ENCODE assay signal across 7 cellular contexts in the genomic region with DNA sequence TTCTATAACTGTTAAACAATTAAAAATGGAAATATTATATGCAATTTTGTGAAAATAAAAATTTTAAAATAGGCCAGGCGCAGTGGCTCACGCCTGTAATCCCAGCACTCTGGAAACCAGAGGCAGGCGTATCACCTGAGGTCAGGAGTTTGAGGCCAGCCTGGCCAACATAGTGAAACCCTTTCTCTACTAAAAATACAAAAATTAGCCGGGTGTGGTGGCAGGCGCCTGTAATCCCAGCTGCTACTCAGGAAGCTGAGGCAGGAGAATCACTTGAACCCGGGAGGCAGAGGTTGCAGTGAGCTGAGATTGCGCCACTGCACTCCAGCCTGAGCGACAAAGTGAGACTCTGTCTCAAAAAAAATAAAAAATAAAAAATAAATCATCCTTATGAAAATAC. TPM values are rescaled to one million over a fixed set of nuclear protein-coding genes. Genes with fewer than 3 reads are reported as not detected.
DNase-seq lines count a peak whose midpoint lies in the region; ATAC-seq and TF ChIP-seq lines count a peak whose summit lies in the region.
"Not testable (repeated sequence)": the region's sequence is repeated elsewhere in the genome, so short reads cannot be mapped to it uniquely, and the experiment has no call there.

No MANE protein-coding gene starts in this region.

- H3K9me3 ChIP-seq in OCI-LY7 (ENCODE audit: low read length); heart left ventricle; muscle layer of colon (ENCODE audit: low read length); skeletal muscle tissue (ENCODE audit: control insufficient read depth in 3 of 3, low read length in 3 of 3): not testable (repeated sequence)

- H3K27ac Mint-ChIP-seq in activated T-cell treated with anti-CD3 and anti-CD28 coated beads, Interleukin-2, amount 50 U/mL, for 24 hours = not testable (repeated sequence)
- H3K27ac Mint-ChIP-seq in chondrocyte (ENCODE audit: unreplicated experiment) = peak overlapping the region; percentile 98

- not testable (repeated sequence) for H3K36me3 ChIP-seq in GM06990 (ENCODE audit: control insufficient read depth, insufficient read depth, low read length); heart left ventricle; muscle layer of colon (ENCODE audit: insufficient read depth, low read length); skeletal muscle tissue (ENCODE audit: control insufficient read depth in 3 of 3, insufficient read depth in 3 of 3, low read length in 3 of 3)
- peaks cover 25% of the 10 kb centered on the region; the same call in 1 of the 2 replicates for H3K36me3 ChIP-seq in OCI-LY7 (ENCODE audit: insufficient read depth, low read length)

- CTCF ChIA-PET in OCI-LY7 (lab: Charles Lee; ENCODE audit: unreplicated experiment) = interaction anchor here (2.0 kb wide), 1 partner anchor 32 kb away, joined by 7 read pairs; no protein-coding TSS in a partner anchor

- H3K4me3 Mint-ChIP-seq in activated T-cell treated with anti-CD3 and anti-CD28 coated beads, Interleukin-2, amount 50 U/mL, for 24 hours = peak overlapping the region; percentile 92
- H3K4me3 Mint-ChIP-seq in chondrocyte (ENCODE audit: unreplicated experiment) = peak overlapping the region; percentile 73

- not testable (repeated sequence) for H3K9me2 ChIP-seq in OCI-LY7 (ENCODE audit: insufficient read depth, low read length)

- ATAC-seq in heart left ventricle = not testable (repeated sequence)

- H3K4me1 ChIP-seq in OCI-LY7 (ENCODE audit: insufficient read depth, low read length, poor library complexity, severe bottlenecking) (peaks cover 56% of the 10 kb centered on the region), heart left ventricle (peaks cover 0 to 31% (median 18%) of the 10 kb centered on the region in 12 donors), muscle layer of colon (ENCODE audit: insufficient read depth, low read length) (peaks cover 17% of the 10 kb centered on the region), skeletal muscle tissue (ENCODE audit: control insufficient read depth in 3 of 3, insufficient read depth in 3 of 3, low read length in 3 of 3) (peaks cover 3 to 26% (median 17%) of the 10 kb centered on the region in 3 donors)

- H3K36me3 Mint-ChIP-seq in activated T-cell treated with anti-CD3 and anti-CD28 coated beads, Interleukin-2, amount 50 U/mL, for 24 hours (ENCODE audit: low read depth) = peaks cover 37% of the 10 kb centered on the region
- H3K36me3 Mint-ChIP-seq in chondrocyte (ENCODE audit: low read depth) = not testable (repeated sequence)

- not testable (repeated sequence) for TF ChIP-seq POLR2A in heart left ventricle (IDR thresholded peaks at IDR 0.05)

- not testable (repeated sequence) for DNase-seq in GM06990 (ENCODE audit: extremely low read depth, insufficient read length); OCI-LY7 (ENCODE audit: low spot score); activated T-cell treated with anti-CD3 and anti-CD28 coated beads, Interleukin-2, amount 50 U/mL, for 24 hours; chondrocyte (ENCODE audit: low spot score); heart left ventricle

- H3K4me3 ChIP-seq in GM06990 (replicated peaks; ENCODE audit: low read depth, low read length) (peak overlapping the region; percentile 85), OCI-LY7 (ENCODE audit: low read depth, low read length, poor library complexity, severe bottlenecking) (peak overlapping the region; percentile 88), heart left ventricle (peak overlapping the region in 11 of 12 donors; percentile 54 to 86 (median 78)), muscle layer of colon (ENCODE audit: low read depth in 1 of 2, low read length in 2 of 2) (peak overlapping the region in 1 of 2 donors; percentile 73), skeletal muscle tissue (ENCODE audit: low read length in 3 of 3) (peak overlapping the region in 1 of 3 donors; percentile 89)

- H3K4me1 Mint-ChIP-seq in activated T-cell treated with anti-CD3 and anti-CD28 coated beads, Interleukin-2, amount 50 U/mL, for 24 hours (ENCODE audit: low read depth) = peaks cover 37% of the 10 kb centered on the region
- peaks cover 40% of the 10 kb centered on the region for H3K4me1 Mint-ChIP-seq in chondrocyte (ENCODE audit: low read depth)

- peak overlapping the region; percentile 83 for H3K4me2 ChIP-seq in OCI-LY7 (ENCODE audit: low read length)

- not testable (repeated sequence) for H3K27me3 ChIP-seq in GM06990 (replicated peaks; ENCODE audit: control insufficient read depth, insufficient read depth, low read length); heart left ventricle; muscle layer of colon (ENCODE audit: control insufficient read depth in 1 of 2, insufficient read depth in 2 of 2, low read length in 2 of 2); skeletal muscle tissue (ENCODE audit: control insufficient read depth in 3 of 3, insufficient read depth in 3 of 3, low read length in 3 of 3)

- peaks cover 27% of the 10 kb centered on the region for H3K79me2 ChIP-seq in OCI-LY7 (ENCODE audit: insufficient read depth, low read depth, low read length)

- H2AFZ ChIP-seq in OCI-LY7 (ENCODE audit: low read length) = peak overlapping the region; percentile 82

- not testable (repeated sequence) for TF ChIP-seq CTCF in GM06990 (IDR thresholded peaks at IDR 0.05; ENCODE audit: insufficient read depth, low read length, poor library complexity, severe bottlenecking); OCI-LY7 (conservative IDR thresholded peaks at IDR 0.05; ENCODE audit: low read length); chondrocyte (IDR thresholded peaks at IDR 0.05); heart left ventricle (IDR thresholded peaks at IDR 0.05)

- H3K9ac ChIP-seq in muscle layer of colon (ENCODE audit: low read length) (peak overlapping the region; percentile 85), skeletal muscle tissue (ENCODE audit: low read depth in 1 of 3, low read length in 3 of 3) (peak overlapping the region in 2 of 3 donors; percentile 80 to 98)

- H3K27ac ChIP-seq in OCI-LY7 (ENCODE audit: low read depth, low read length, poor library complexity, severe bottlenecking) = peak overlapping the region; percentile 94
- H3K27ac ChIP-seq in heart left ventricle = peak overlapping the region; percentile 96 to 100 (median 98)
- H3K27ac ChIP-seq in muscle layer of colon (ENCODE audit: low read depth, low read length) = peak overlapping the region; percentile 93
- peak overlapping the region; percentile 97 for H3K27ac ChIP-seq in skeletal muscle tissue (ENCODE audit: low read depth, low read length)

- intact Hi-C loops in OCI-LY7 (cut with micrococcal nuclease; ENCODE audit: unreplicated experiment) (loop anchor here (10.0 kb wide), 1 partner anchor 972 kb away; no protein-coding TSS in a partner anchor), heart left ventricle (cut with DNase I) (loop anchor here in 8 of 10 donors (2.0 to 10.0 kb wide), 4 partner anchors 36 to 1578 kb away; partner anchors contain the start of genes CEP170 (in 1 of the 8) and SDCCAG8 (in 1 of the 8))

- POLR2A ChIA-PET in OCI-LY7 (lab: Charles Lee) = interaction anchor here (1.3 to 5.8 kb wide), 6 partner anchors 15 to 209 kb away, joined by 3 to 83 read pairs (median 6); partner anchors contain the start of gene HNRNPU

- H4K20me1 ChIP-seq in OCI-LY7 (ENCODE audit: insufficient read depth, low read length) = not testable (repeated sequence)

- H3K9me3 Mint-ChIP-seq in activated T-cell treated with anti-CD3 and anti-CD28 coated beads, Interleukin-2, amount 50 U/mL, for 24 hours; chondrocyte (ENCODE audit: low read depth): not testable (repeated sequence)

- 47 to 61% (median 54%) methylated on average over 8 of the region's 8 CpGs for WGBS in heart left ventricle, 4 donors

- not testable (repeated sequence) for BruUV-seq in OCI-LY7 (replicated peaks; lab: Mats Ljungman, UMichigan)

- not testable (repeated sequence) for H3K27me3 Mint-ChIP-seq in activated T-cell treated with anti-CD3 and anti-CD28 coated beads, Interleukin-2, amount 50 U/mL, for 24 hours; chondrocyte (ENCODE audit: low read depth)

RNA-seq across cellular contexts. Expression of gene COX20, which starts 2.2 kb away (rescaled TPM):
- 12.7 and 12.9 TPM in 2 replicates for total RNA-seq in OCI-LY7 (2014; rRNA removed; shearing (Covaris generic))
- total RNA-seq in OCI-LY7 (2022) = 26.3 and 28.3 TPM in 2 replicates
- total RNA-seq in chondrocyte = 31.6 to 36.6 TPM (median 33.6 TPM) in 3 replicates
- total RNA-seq in heart left ventricle = 10 to 100 TPM; 43.5 to 77.4 (median 59.8) TPM
- 100 to 1,000 TPM in 1 of 2 donors, 10 to 100 TPM in 1; 58.3 to 122 TPM for polyA plus RNA-seq in heart left ventricle
- total RNA-seq in skeletal muscle tissue = 10.4 TPM

RNA-seq across cellular contexts. Expression of gene HNRNPU, which starts 31.1 kb away (rescaled TPM):
- 426 and 592 TPM in 2 replicates for total RNA-seq in OCI-LY7 (2014; rRNA removed; shearing (Covaris generic))
- total RNA-seq in OCI-LY7 (2022) = 610 and 650 TPM in 2 replicates
- total RNA-seq in chondrocyte = 223 to 285 TPM (median 226 TPM) in 3 replicates
- total RNA-seq in heart left ventricle = 100 to 1,000 TPM; 138 to 218 (median 169) TPM
- polyA plus RNA-seq in heart left ventricle = 100 to 1,000 TPM in 1 of 2 donors, 10 to 100 TPM in 1; 85.6 to 118 TPM
- total RNA-seq in skeletal muscle tissue = 342 TPM
